7 cellular contexts compared by ENCODE assay signal in the genomic region with DNA sequence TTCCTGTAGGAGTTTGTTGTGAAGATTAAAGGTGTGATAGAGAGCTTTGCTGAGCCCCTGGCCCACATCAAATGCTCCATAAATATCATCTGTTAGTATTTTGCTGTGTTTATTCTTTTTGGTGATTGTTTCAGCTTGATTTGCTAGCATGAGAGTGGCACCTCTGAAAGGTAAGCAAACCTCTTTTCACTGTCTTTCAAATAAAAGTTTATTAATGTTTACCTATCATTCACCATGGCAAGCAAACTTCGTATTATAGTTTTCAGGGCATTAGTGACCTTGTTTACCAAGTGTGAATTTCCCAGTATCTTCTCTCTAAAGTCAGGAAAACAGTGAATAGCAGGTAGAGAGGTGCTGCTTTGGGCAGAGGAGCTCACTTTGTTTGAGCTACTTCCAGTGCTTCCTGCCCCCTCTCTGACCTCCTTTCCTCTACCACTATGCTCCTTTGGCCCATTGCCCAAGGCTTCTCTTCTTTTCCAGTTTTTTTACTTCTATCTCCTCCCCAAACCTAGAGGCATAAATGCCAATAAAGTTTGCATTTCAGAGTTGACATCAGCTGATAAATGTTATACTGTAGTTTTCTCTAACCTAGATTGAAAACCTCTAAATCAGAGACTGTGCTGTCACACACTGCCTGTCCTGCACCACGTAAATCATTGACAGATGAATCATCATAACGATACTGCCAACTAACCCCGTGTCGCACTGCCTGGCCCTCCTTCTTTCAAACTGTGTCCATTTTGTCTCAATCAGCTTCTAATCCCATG.
DNase-seq lines count a peak whose midpoint lies in the region; ATAC-seq, FAIRE-seq and TF ChIP-seq lines count a peak whose summit lies in the region.

No MANE protein-coding gene starts in this region.

- peaks cover 2 to 11% (median 7%) of the 10 kb centered on the region in 3 donors for H3K9me3 Mint-ChIP-seq in T-cell

- ATAC-seq in GM19043 (IDR thresholded peaks at IDR 0.05; ENCODE audit: low read depth, unreplicated experiment): peak; percentile 97
- ATAC-seq in HG02938 (IDR thresholded peaks at IDR 0.05; ENCODE audit: unreplicated experiment): peak; percentile 98
- ATAC-seq in T-cell (replicated peaks in 1 of 4): no peak

- H3K4me3 Mint-ChIP-seq in T-cell: no peak overlapping the region

- DNase-seq in SHP77 (lab: John Stamatoyannopoulos, UW): peak; percentile 88 to 92
- peak; percentile 4 for DNase-seq in pulmonary artery endothelial cell (ENCODE audit: low read depth, low spot score)
- DNase-seq in anterior cingulate cortex (lab: John Stamatoyannopoulos, UW): no peak
- DNase-seq in T-cell: no peak
- DNase-seq in GM12892 (ENCODE audit: insufficient read length): no peak

- no peaks in the 10 kb centered on the region for H3K4me1 Mint-ChIP-seq in T-cell

- H3K36me3 Mint-ChIP-seq in T-cell: no peaks in the 10 kb centered on the region

- no peak for FAIRE-seq in GM12892 (lab: Jason Lieb, UNC)

- POLR2A ChIA-PET in T-cell (lab: Charles Lee): interaction anchor here in 1 of 2 donors (0.6 kb wide), 1 partner anchor 130 kb away, joined by 8 read pairs; no protein-coding TSS in a partner anchor

- CTCF ChIA-PET in T-cell (lab: Charles Lee): interaction anchor here in 1 of 2 donors (0.6 kb wide), 1 partner anchor 8 kb away, joined by 6 read pairs; no protein-coding TSS in a partner anchor

- no peak overlapping the region for H3K27ac Mint-ChIP-seq in T-cell

- no peak for TF ChIP-seq POLR2A in GM12892 (IDR thresholded peaks at IDR 0.05; ENCODE audit: low read depth, low read length)

- H3K27me3 Mint-ChIP-seq in T-cell: no peaks in the 10 kb centered on the region

Comparison
In these comparisons a context has a peak if more than half of its experiments do, and no peak if none do; other contexts are left out.
1. ATAC-seq: peak in GM19043 (single experiment) and HG02938 (single experiment); none in T-cell (0 of 4).
2. DNase-seq: peak in SHP77 (2 of 2) and pulmonary artery endothelial cell (single experiment); none in anterior cingulate cortex (0 of 58), T-cell (0 of 34) and GM12892 (single experiment).